8 cellular contexts compared by ENCODE assay signal in the genomic region with DNA sequence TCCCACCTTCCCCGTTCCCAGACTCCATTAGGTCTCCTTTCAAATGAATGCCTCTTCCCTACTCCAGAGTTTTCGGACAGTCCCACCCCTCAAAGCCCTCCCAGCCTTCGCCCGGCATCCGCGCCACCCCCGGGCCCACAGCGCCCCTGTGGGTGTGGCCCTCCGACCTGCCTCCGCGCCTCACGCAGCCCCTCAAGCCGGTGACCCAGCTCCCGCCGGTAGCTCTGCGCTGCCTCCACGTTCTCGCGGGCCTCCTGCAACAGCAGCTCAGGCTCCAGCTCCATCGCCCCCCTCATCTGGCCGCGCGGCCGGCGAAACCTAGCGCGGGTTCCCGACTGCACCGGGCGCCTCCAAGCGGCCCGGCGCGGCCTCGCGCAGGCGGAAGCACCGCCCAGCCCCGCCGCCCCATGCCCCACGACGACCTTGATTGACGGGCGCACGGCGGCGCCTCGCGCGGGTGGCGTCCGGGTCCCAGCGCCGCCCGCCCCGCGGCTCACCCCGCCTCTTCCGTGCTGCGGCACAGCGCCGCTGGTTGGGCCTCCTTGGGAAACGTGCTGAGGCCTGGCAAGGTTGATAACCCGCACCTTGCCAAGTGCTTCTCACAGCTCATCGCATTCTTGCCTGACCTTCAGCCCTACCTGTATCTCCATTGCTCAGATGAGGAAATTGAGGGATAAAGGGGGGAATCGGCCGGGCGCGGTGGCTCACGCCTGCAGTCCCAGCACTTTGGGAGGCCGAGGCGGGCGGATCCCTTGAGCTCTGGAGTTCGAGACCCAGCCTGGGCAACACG. TPM values are rescaled to one million over a fixed set of nuclear protein-coding genes. Genes with fewer than 3 reads are reported as not detected.
DNase-seq lines count a peak whose midpoint lies in the region; ATAC-seq and TF ChIP-seq lines count a peak whose summit lies in the region.

A gene with protein sequence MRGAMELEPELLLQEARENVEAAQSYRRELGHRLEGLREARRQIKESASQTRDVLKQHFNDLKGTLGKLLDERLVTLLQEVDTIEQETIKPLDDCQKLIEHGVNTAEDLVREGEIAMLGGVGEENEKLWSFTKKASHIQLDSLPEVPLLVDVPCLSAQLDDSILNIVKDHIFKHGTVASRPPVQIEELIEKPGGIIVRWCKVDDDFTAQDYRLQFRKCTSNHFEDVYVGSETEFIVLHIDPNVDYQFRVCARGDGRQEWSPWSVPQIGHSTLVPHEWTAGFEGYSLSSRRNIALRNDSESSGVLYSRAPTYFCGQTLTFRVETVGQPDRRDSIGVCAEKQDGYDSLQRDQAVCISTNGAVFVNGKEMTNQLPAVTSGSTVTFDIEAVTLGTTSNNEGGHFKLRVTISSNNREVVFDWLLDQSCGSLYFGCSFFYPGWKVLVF (minus strand): TSS at position 337 of the 790 bp plus-strand sequence. CDS start 41 bp downstream, at position 296.

- H3K36me3 Mint-ChIP-seq in activated naive CD4-positive, alpha-beta T cell treated with anti-CD3 and anti-CD28 coated beads, Interleukin-2, amount 50 U/mL, for 72 hours = peaks cover 11 to 18% of the 10 kb centered on the region in 2 donors
- H3K36me3 Mint-ChIP-seq in glutamatergic neuron (ENCODE audit: unreplicated experiment) (no peaks in the 10 kb centered on the region), osteocyte (ENCODE audit: unreplicated experiment) (no peaks in the 10 kb centered on the region)

- peak within 1 kb of the TSS; percentile 93 to 95 for H3K27ac Mint-ChIP-seq in activated naive CD4-positive, alpha-beta T cell treated with anti-CD3 and anti-CD28 coated beads, Interleukin-2, amount 50 U/mL, for 72 hours
- H3K27ac Mint-ChIP-seq in glutamatergic neuron (ENCODE audit: unreplicated experiment) = peak within 1 kb of the TSS; percentile 64
- peak within 1 kb of the TSS; percentile 94 for H3K27ac Mint-ChIP-seq in osteocyte (ENCODE audit: unreplicated experiment)

- TF ChIP-seq CTCF in glutamatergic neuron (IDR thresholded peaks at IDR 0.05; ENCODE audit: partially characterized antibody, unreplicated experiment) = peak; percentile 24
- TF ChIP-seq CTCF in osteocyte (IDR thresholded peaks at IDR 0.05) = peak; percentile 74
- TF ChIP-seq CTCF in thoracic aorta (IDR thresholded peaks at IDR 0.05) = peak; percentile 62

- H3K27ac ChIP-seq in thoracic aorta = peak within 1 kb of the TSS; percentile 61 to 70

- H3K4me1 Mint-ChIP-seq in glutamatergic neuron (ENCODE audit: low read depth, unreplicated experiment) (peaks cover 5% of the 10 kb centered on the region), osteocyte (ENCODE audit: unreplicated experiment) (peaks cover 24% of the 10 kb centered on the region)

- H3K4me1 ChIP-seq in thoracic aorta (ENCODE audit: control insufficient read depth in 1 of 2, low read depth in 2 of 2) = peaks cover 2 to 5% of the 10 kb centered on the region in 2 donors

- H3K4me3 ChIP-seq in thoracic aorta = peak within 1 kb of the TSS; percentile 94

- peak; percentile 76 for TF ChIP-seq POLR2A in GM10847 (IDR thresholded peaks at IDR 0.05; ENCODE audit: extremely low read depth, insufficient read length)

- no peaks in the 10 kb centered on the region for H3K9me3 Mint-ChIP-seq in activated naive CD4-positive, alpha-beta T cell treated with anti-CD3 and anti-CD28 coated beads, Interleukin-2, amount 50 U/mL, for 72 hours
- peaks cover 3% of the 10 kb centered on the region for H3K9me3 Mint-ChIP-seq in glutamatergic neuron (ENCODE audit: unreplicated experiment)
- H3K9me3 Mint-ChIP-seq in osteocyte (ENCODE audit: unreplicated experiment) = no peaks in the 10 kb centered on the region

- no peaks in the 10 kb centered on the region for H3K9me3 ChIP-seq in thoracic aorta

- no peaks in the 10 kb centered on the region for H3K27me3 ChIP-seq in thoracic aorta (replicated peaks; ENCODE audit: insufficient read depth)

- peak within 1 kb of the TSS; percentile 96 for H3K4me3 Mint-ChIP-seq in glutamatergic neuron (ENCODE audit: unreplicated experiment)
- peak within 1 kb of the TSS; percentile 94 for H3K4me3 Mint-ChIP-seq in osteocyte (ENCODE audit: unreplicated experiment)

- DNase-seq in NCI-H1092 treated with DMSO at 0.1 percent for 48 hours (lab: John Stamatoyannopoulos, UW) (peak; percentile 88), SKM-1 (lab: John Stamatoyannopoulos, UW; ENCODE audit: unreplicated experiment) (peak; percentile 82), glutamatergic neuron (peak; percentile 94), osteocyte (ENCODE audit: extremely low spot score, unreplicated experiment) (peak; percentile 96), thoracic aorta (ENCODE audit: low spot score) (peak; percentile 50)
- DNase-seq in activated naive CD4-positive, alpha-beta T cell treated with anti-CD3 and anti-CD28 coated beads, Interleukin-2, amount 50 U/mL, for 72 hours (ENCODE audit: low spot score in 2 of 2) = peak; percentile 92 to 93

- ATAC-seq in HG02610 (IDR thresholded peaks at IDR 0.05; ENCODE audit: unreplicated experiment) (peak; percentile 91), thoracic aorta (ENCODE audit: insufficient number of reproducible peaks, low FRiP score, low read depth) (peak; percentile 83)
- ATAC-seq in activated naive CD4-positive, alpha-beta T cell treated with anti-CD3 and anti-CD28 coated beads, Interleukin-2, amount 50 U/mL, for 72 hours = peak; percentile 94

- H3K27me3 Mint-ChIP-seq in glutamatergic neuron (ENCODE audit: unreplicated experiment) (peaks cover 2% of the 10 kb centered on the region), osteocyte (ENCODE audit: unreplicated experiment) (no peaks in the 10 kb centered on the region)

- H3K36me3 ChIP-seq in thoracic aorta = no peaks in the 10 kb centered on the region

RNA-seq across cellular contexts. Expression of the gene that starts here (rescaled TPM):
- total RNA-seq in activated naive CD4-positive, alpha-beta T cell treated with anti-CD3 and anti-CD28 coated beads, Interleukin-2, amount 50 U/mL, for 72 hours = 10 to 100 TPM; 49.8 to 55.9 TPM
- total RNA-seq in glutamatergic neuron (ENCODE audit: unreplicated experiment) = 9.0 TPM
- 7.9 and 8.6 TPM in 2 replicates for total RNA-seq in osteocyte
- 10 to 100 TPM; 13.0 to 16.4 TPM for total RNA-seq in thoracic aorta

Comparison
In these comparisons a context has a peak if more than half of its experiments do, and no peak if none do; other contexts are left out.
1. Peak in every context shown above with its lines: DNase-seq, ATAC-seq, H3K4me3 ChIP-seq and H3K27ac ChIP-seq.
2. CTCF ChIP-seq: peak in every context shown above with its lines; median percentile 74 in osteocyte; 62 in thoracic aorta; 24 in glutamatergic neuron.